In the genomic region with DNA sequence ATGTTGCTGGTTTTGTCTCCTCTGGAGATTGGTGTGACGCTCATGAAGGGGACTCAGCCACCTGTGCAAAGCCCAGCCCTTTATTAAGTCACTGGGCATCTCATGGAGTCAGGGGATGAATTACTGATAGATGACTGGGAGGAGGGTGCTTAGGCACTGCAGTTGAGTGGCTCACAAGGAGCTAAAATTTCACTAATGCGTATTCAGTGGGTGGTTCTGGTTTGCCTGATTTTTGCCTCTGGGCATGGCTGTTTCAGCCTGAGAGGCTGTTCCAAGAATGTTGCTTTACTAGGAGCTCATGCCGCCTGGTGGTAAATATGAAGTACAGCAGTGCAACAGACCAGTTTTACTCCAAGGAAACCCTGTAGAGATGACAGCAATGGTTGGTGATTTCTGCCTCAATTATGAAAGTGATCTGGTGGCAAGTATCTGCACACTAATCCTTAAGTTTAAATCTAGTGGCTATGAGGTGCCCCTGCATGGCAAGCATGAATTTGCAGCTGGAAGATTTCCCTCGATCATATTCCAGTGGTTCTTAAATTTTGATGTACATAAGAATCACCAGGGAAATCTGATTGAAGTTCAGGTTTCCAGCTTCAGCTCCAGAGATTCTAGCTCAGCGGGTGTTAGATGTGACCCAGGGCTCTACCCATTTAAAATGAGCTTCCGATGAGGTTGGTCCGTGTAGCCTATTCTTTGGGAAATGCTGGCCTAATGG, we compare ENCODE assay signal across 8 cellular contexts. TPM values are rescaled to one million over a fixed set of nuclear protein-coding genes. Genes with fewer than 3 reads are reported as not detected.
DNase-seq lines count a peak whose midpoint lies in the region; ATAC-seq and TF ChIP-seq lines count a peak whose summit lies in the region.

No MANE protein-coding gene starts in this region.

- peaks cover 6% of the 10 kb centered on the region for H3K36me3 Mint-ChIP-seq in osteocyte (ENCODE audit: unreplicated experiment)

- H3K4me3 Mint-ChIP-seq in osteocyte (ENCODE audit: unreplicated experiment) = no peak overlapping the region

- no peaks in the 10 kb centered on the region for H3K9me3 Mint-ChIP-seq in osteocyte (ENCODE audit: unreplicated experiment)

- DNase-seq in COLO829 (ENCODE audit: low spot score) (peak; percentile 49), NT2/D1 (ENCODE audit: low read depth, low spot score) (peak; percentile 52), globus pallidus (ENCODE audit: low spot score) (peak; percentile 74), osteocyte (ENCODE audit: extremely low spot score, unreplicated experiment) (peak; percentile 88)
- DNase-seq in activated gamma-delta T cell treated with anti-CD3 and anti-CD28 coated beads, Interleukin-2, amount 50 U/mL, for 16 hours (ENCODE audit: low read depth) = peak; percentile 7

- ATAC-seq in GM19397 (IDR thresholded peaks at IDR 0.05; ENCODE audit: unreplicated experiment) (peak; percentile 49), GM21528 (IDR thresholded peaks at IDR 0.05; ENCODE audit: low FRiP score, unreplicated experiment) (no peak)

- H3K9me3 ChIP-seq in HUES48 (ENCODE audit: control insufficient read depth, insufficient read depth, low read length) (no peaks in the 10 kb centered on the region), NT2/D1 (ENCODE audit: insufficient read depth, low read length) (no peaks in the 10 kb centered on the region)

- H3K36me3 ChIP-seq in HUES48 (ENCODE audit: control insufficient read depth, insufficient read depth, low read length) = no peaks in the 10 kb centered on the region
- no peaks in the 10 kb centered on the region for H3K36me3 ChIP-seq in NT2/D1 (ENCODE audit: insufficient read depth, insufficient read length, low read length)

- H3K4me1 Mint-ChIP-seq in osteocyte (ENCODE audit: unreplicated experiment) = peaks cover 17% of the 10 kb centered on the region

- H3K9ac ChIP-seq in HUES48 (ENCODE audit: low read depth, low read length) (no peak overlapping the region), NT2/D1 (ENCODE audit: insufficient read length, low read depth) (no peak overlapping the region)

- H3K27ac Mint-ChIP-seq in osteocyte (ENCODE audit: unreplicated experiment) = peak overlapping the region; percentile 23

- H3K27me3 ChIP-seq in HUES48 (ENCODE audit: control insufficient read depth, insufficient read depth, low read length) (no peaks in the 10 kb centered on the region), NT2/D1 (ENCODE audit: insufficient read depth, insufficient read length) (no peaks in the 10 kb centered on the region)

- H3K4me3 ChIP-seq in HUES48 (ENCODE audit: low read depth, low read length) = no peak overlapping the region
- no peak overlapping the region for H3K4me3 ChIP-seq in NT2/D1 (ENCODE audit: insufficient read length, low read depth)

- peak overlapping the region; percentile 14 for H3K27ac ChIP-seq in HUES48 (ENCODE audit: low read depth, low read length)

- H3K4me1 ChIP-seq in HUES48 (ENCODE audit: control insufficient read depth, insufficient read depth, low read length) (0 out of 2 replicates have a peak, but pooled peaks cover 3% of the 10 kb centered on the region), NT2/D1 (ENCODE audit: insufficient read depth, insufficient read length) (no peaks in the 10 kb centered on the region)

- peak; percentile 92 for TF ChIP-seq CTCF in osteocyte (IDR thresholded peaks at IDR 0.05)

- no peaks in the 10 kb centered on the region for H3K27me3 Mint-ChIP-seq in osteocyte (ENCODE audit: unreplicated experiment)

RNA-seq across cellular contexts. Expression of gene ACTA2, which starts 19.9 kb away (rescaled TPM):
- total RNA-seq in osteocyte = 315 and 329 TPM in 2 replicates

RNA-seq across cellular contexts. Expression of gene STAMBPL1, which starts 52.7 kb away (rescaled TPM):
- 4.5 and 4.8 TPM in 2 replicates for total RNA-seq in osteocyte

RNA-seq across cellular contexts. Expression of gene FAS, which starts 57.9 kb away (rescaled TPM):
- total RNA-seq in osteocyte = 6.9 and 8.8 TPM in 2 replicates

Comparison
In these comparisons a context has a peak if more than half of its experiments do, and no peak if none do; other contexts are left out.
1. DNase-seq: peak in every context shown above with its lines; median percentile 88 in osteocyte; 74 in globus pallidus; 52 in NT2/D1; 49 in COLO829; 7 in activated gamma-delta T cell treated with anti-CD3 and anti-CD28 coated beads, Interleukin-2, amount 50 U/mL, for 16 hours.